ENCODE assay signal across 1 cellular context in genomic region chr21:43283136-43283924, GRCh38.
TF ChIP-seq lines count a peak whose summit lies in the region.

No MANE protein-coding gene starts in this region.

TF ChIP-seq in IMR-90, 13 proteins besides CTCF, POLR2A, EP300 and RAD21:
- TF ChIP-seq ELK1 (IDR thresholded peaks at IDR 0.05; ENCODE audit: borderline replicate concordance, low read depth, low read length) (no peak), BHLHE40 (IDR thresholded peaks at IDR 0.05; ENCODE audit: low read depth, low read length) (no peak)
